In genomic region chr4:170114183-170114582, GRCh38 we compare ENCODE assay signal across 1 cellular context. TPM values are rescaled to one million over a fixed set of nuclear protein-coding genes. Genes with fewer than 3 reads are reported as not detected.
"Had no signal": no experiment of that assay in that cellular context is flagged by ENCODE, and none has a peak within 500 bp of the region (broad histone marks: within the 10 kb centered on the region; RNA-seq: fewer than 3 reads in every experiment).

No MANE protein-coding gene starts in this region.

RNA-seq across cellular contexts. Expression of gene AADAT, which starts 24.4 kb away (rescaled TPM):
- polyA plus RNA-seq: immature natural killer cell had no signal
